ENCODE assay signal across 8 cellular contexts in the genomic region with DNA sequence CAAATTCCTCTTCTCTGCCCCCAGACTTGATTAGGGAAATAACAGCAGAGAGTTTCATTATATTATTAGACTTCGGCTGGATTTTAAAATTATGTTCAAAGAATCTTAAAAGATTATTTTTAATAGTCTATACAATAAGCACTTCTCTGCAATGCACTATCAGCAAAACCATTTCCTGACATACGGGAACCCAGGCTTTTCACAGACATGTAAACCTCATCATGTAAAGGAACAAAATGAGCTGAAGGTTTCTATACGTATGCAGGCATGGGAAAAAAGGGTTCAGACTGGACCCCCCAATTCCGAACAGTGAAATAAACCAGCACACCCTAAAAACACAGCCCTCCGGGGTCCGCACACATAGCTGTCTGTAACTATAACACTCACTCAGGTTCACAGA.
DNase-seq lines count a peak whose midpoint lies in the region; ATAC-seq, FAIRE-seq and TF ChIP-seq lines count a peak whose summit lies in the region.

No MANE protein-coding gene starts in this region.

- H3K4me2 ChIP-seq in Karpas-422 (ENCODE audit: low read depth, low read length, poor library complexity, severe bottlenecking) (peak overlapping the region; percentile 34), keratinocyte (ENCODE audit: control insufficient read depth, extremely low read depth, insufficient read depth, low read depth, low read length) (peak overlapping the region; percentile 90)

- dilution Hi-C loops in keratinocyte (cut with MboI; ENCODE audit: extremely low pct_ligation_motif_present, low sequenced_read_pairs) = no loop called here

- TF ChIP-seq POLR2A in spleen (IDR thresholded peaks at IDR 0.05) = no peak

- no peaks in the 10 kb centered on the region for H3K27me3 ChIP-seq in Karpas-422 (ENCODE audit: low read length)
- H3K27me3 ChIP-seq in keratinocyte (ENCODE audit: control insufficient read depth, extremely low read depth, insufficient read depth, low read length) = no peaks in the 10 kb centered on the region
- no peaks in the 10 kb centered on the region for H3K27me3 ChIP-seq in spleen (replicated peaks in 1 of 7)
- H3K27me3 ChIP-seq in BE2C = no peaks in the 10 kb centered on the region

- no peak for FAIRE-seq in keratinocyte (lab: Jason Lieb, UNC)

- no peak overlapping the region for H3K4me3 ChIP-seq in Karpas-422 (ENCODE audit: low read length)
- H3K4me3 ChIP-seq in keratinocyte (ENCODE audit: control insufficient read depth in 2 of 3, extremely low read depth in 1 of 3, insufficient read depth in 2 of 3, low read depth in 1 of 3, low read length in 3 of 3) = peak overlapping the region; percentile 24 to 79 (median 77)
- peak overlapping the region; percentile 14 to 66 (median 28) for H3K4me3 ChIP-seq in spleen
- H3K4me3 ChIP-seq in BE2C (ENCODE audit: low read depth, low read length) = no peak overlapping the region

- H3K4me1 ChIP-seq in Karpas-422 (ENCODE audit: low read length) (no peaks in the 10 kb centered on the region), keratinocyte (ENCODE audit: control insufficient read depth, extremely low read depth, insufficient read depth, low read length) (peaks cover 35% of the 10 kb centered on the region), spleen (peaks cover 0 to 48% (median 28%) of the 10 kb centered on the region in 6 donors), BE2C (no peaks in the 10 kb centered on the region)

- H3K27ac Mint-ChIP-seq in activated naive CD4-positive, alpha-beta T cell treated with anti-CD3 and anti-CD28 coated beads, Interleukin-2, amount 50 U/mL, for 72 hours = peak overlapping the region; percentile 89 to 99

- no peak for DNase-seq in Karpas-422
- no peak for DNase-seq in activated naive CD4-positive, alpha-beta T cell treated with anti-CD3 and anti-CD28 coated beads, Interleukin-2, amount 50 U/mL, for 72 hours (ENCODE audit: low spot score in 2 of 2)
- no peak for DNase-seq in keratinocyte (ENCODE audit: low read depth, low spot score)
- DNase-seq in spleen = no peak
- no peak for DNase-seq in BE2C

- H3K27ac ChIP-seq in Karpas-422 (ENCODE audit: low read length) (no peak overlapping the region), keratinocyte (ENCODE audit: control insufficient read depth, insufficient read depth, low read length) (peak overlapping the region; percentile 96), spleen (peak overlapping the region; percentile 51 to 84 (median 72))

- H3K36me3 Mint-ChIP-seq in activated naive CD4-positive, alpha-beta T cell treated with anti-CD3 and anti-CD28 coated beads, Interleukin-2, amount 50 U/mL, for 72 hours = peaks cover 18 to 46% of the 10 kb centered on the region in 2 donors

- TF ChIP-seq CTCF in keratinocyte (optimal IDR thresholded peaks at IDR 0.05 in 1 of 3, IDR thresholded peaks at IDR 0.05 in 1 of 3, conservative IDR thresholded peaks at IDR 0.05 in 1 of 3; ENCODE audit: extremely low read depth in 1 of 3, insufficient read depth in 2 of 3, low read length in 3 of 3) (no peak), spleen (IDR thresholded peaks at IDR 0.05 in 8 of 11, conservative IDR thresholded peaks at IDR 0.05 in 3 of 11) (no peak), BE2C (IDR thresholded peaks at IDR 0.05; ENCODE audit: low read depth, low read length) (no peak)

- no peaks in the 10 kb centered on the region for H3K9me1 ChIP-seq in keratinocyte (ENCODE audit: control insufficient read depth, extremely low read depth, insufficient read depth, low read length)

- no peak for ATAC-seq in activated naive CD4-positive, alpha-beta T cell treated with anti-CD3 and anti-CD28 coated beads, Interleukin-2, amount 50 U/mL, for 72 hours
- ATAC-seq in GM19023 (IDR thresholded peaks at IDR 0.05; ENCODE audit: unreplicated experiment) = no peak
- ATAC-seq in esophagus mucosa = no peak
- ATAC-seq in GM18867 (IDR thresholded peaks at IDR 0.05; ENCODE audit: unreplicated experiment) = no peak

- intact Hi-C loops in spleen (cut with DNase I; ENCODE audit: low total_unique reads) = no loop called here

- H3K9ac ChIP-seq in Karpas-422 (ENCODE audit: low read length) (no peak overlapping the region), keratinocyte (ENCODE audit: control insufficient read depth, extremely low read depth, insufficient read depth, low read length) (peak overlapping the region; percentile 78)

- no peaks in the 10 kb centered on the region for H3K36me3 ChIP-seq in Karpas-422 (ENCODE audit: insufficient read depth, low read length)
- H3K36me3 ChIP-seq in keratinocyte (ENCODE audit: control insufficient read depth in 2 of 2, extremely low read depth in 1 of 2, insufficient read depth in 2 of 2, low read length in 2 of 2) = peaks cover 10 to 25% of the 10 kb centered on the region in 2 experiments
- H3K36me3 ChIP-seq in spleen = peaks cover 0 to 43% (median 15%) of the 10 kb centered on the region in 6 donors
- no peaks in the 10 kb centered on the region for H3K36me3 ChIP-seq in BE2C

- 49 to 61% (median 60%) methylated on average over 6 of the region's 6 CpGs for WGBS in spleen, 5 donors

- H4K20me1 ChIP-seq in Karpas-422 (ENCODE audit: insufficient read depth, low read depth, low read length) (no peaks in the 10 kb centered on the region), keratinocyte (ENCODE audit: control insufficient read depth, extremely low read depth, insufficient read depth, low read length) (no peaks in the 10 kb centered on the region)

- no peaks in the 10 kb centered on the region for H3K9me2 ChIP-seq in Karpas-422 (replicated peaks; ENCODE audit: insufficient read depth, low read length)

- H3K9me3 Mint-ChIP-seq in activated naive CD4-positive, alpha-beta T cell treated with anti-CD3 and anti-CD28 coated beads, Interleukin-2, amount 50 U/mL, for 72 hours = no peaks in the 10 kb centered on the region

- no peaks in the 10 kb centered on the region for H3K79me2 ChIP-seq in Karpas-422 (ENCODE audit: low read length)
- peaks cover 3% of the 10 kb centered on the region for H3K79me2 ChIP-seq in keratinocyte (ENCODE audit: control insufficient read depth, insufficient read depth, low read length)

- H2AFZ ChIP-seq in Karpas-422 (ENCODE audit: low read length) (no peak overlapping the region), keratinocyte (ENCODE audit: control insufficient read depth, low read length) (no peak overlapping the region)

- H3K9me3 ChIP-seq in Karpas-422 (ENCODE audit: low read length) (no peaks in the 10 kb centered on the region), keratinocyte (ENCODE audit: control insufficient read depth, low read depth, low read length) (no peaks in the 10 kb centered on the region), spleen (no peaks in the 10 kb centered on the region), BE2C (no peaks in the 10 kb centered on the region)

Comparison
In these comparisons a context has a peak if more than half of its experiments do, and no peak if none do; other contexts are left out.
1. H3K4me3 ChIP-seq: peak in keratinocyte (3 of 3) and spleen (8 of 8); none in Karpas-422 (single experiment) and BE2C (single experiment).